ENCODE assay signal across 8 cellular contexts in genomic region chr2:98412751-98413445, GRCh38. TPM values are rescaled to one million over a fixed set of nuclear protein-coding genes. Genes with fewer than 3 reads are reported as not detected.
DNase-seq lines count a peak whose midpoint lies in the region; ATAC-seq and TF ChIP-seq lines count a peak whose summit lies in the region.

No MANE protein-coding gene starts in this region.

- POLR2A ChIA-PET in PC-9 (lab: Charles Lee; ENCODE audit: unreplicated experiment), result no interaction called here

- 0 out of 2 replicates have a peak overlapping the region, but pooled peaks have one; percentile 10 for H3K4me2 ChIP-seq in PC-9
- no peak overlapping the region for H3K4me2 ChIP-seq in parathyroid adenoma (ENCODE audit: low read length)

- H3K9me3 ChIP-seq in PC-9 (ENCODE audit: insufficient read depth, low read depth) (peaks cover 23% of the 10 kb centered on the region; the same call in 1 of the 2 replicates), parathyroid adenoma (ENCODE audit: control insufficient read depth, low read length) (no peaks in the 10 kb centered on the region), suprapubic skin (no peaks in the 10 kb centered on the region)

- H3K27ac ChIP-seq in PC-9 (no peak overlapping the region), parathyroid adenoma (no peak overlapping the region), suprapubic skin (no peak overlapping the region)

- no peak overlapping the region for H3K9ac ChIP-seq in parathyroid adenoma

- no peak for TF ChIP-seq POLR2A in suprapubic skin (IDR thresholded peaks at IDR 0.05)

- H3K79me2 ChIP-seq in PC-9 (ENCODE audit: low read depth) (no peaks in the 10 kb centered on the region), parathyroid adenoma (no peaks in the 10 kb centered on the region)

- H3K36me3 ChIP-seq in PC-9 (ENCODE audit: low read depth) (no peaks in the 10 kb centered on the region), parathyroid adenoma (ENCODE audit: control insufficient read depth, insufficient read depth, low read length) (no peaks in the 10 kb centered on the region), suprapubic skin (no peaks in the 10 kb centered on the region)

- H3F3A ChIP-seq in PC-9 (ENCODE audit: insufficient read depth, low read depth), result no peaks in the 10 kb centered on the region

- BruUV-seq in PC-9 (replicated peaks; lab: Mats Ljungman, UMichigan), result no TSS peak

- no peaks in the 10 kb centered on the region for H3K9me2 ChIP-seq in PC-9 (ENCODE audit: insufficient read depth)

- 32% methylated on average over 5 of the region's 5 CpGs for WGBS in suprapubic skin

- TF ChIP-seq CTCF in AG09319 (IDR thresholded peaks at IDR 0.05; ENCODE audit: low read depth, low read length), result peak; percentile 67
- TF ChIP-seq CTCF in PC-9 (conservative IDR thresholded peaks at IDR 0.05), result peak; percentile 92
- peak; percentile 65 for TF ChIP-seq CTCF in parathyroid adenoma (IDR thresholded peaks at IDR 0.05)
- TF ChIP-seq CTCF in suprapubic skin (IDR thresholded peaks at IDR 0.05), result peak in 1 of 2 donors; percentile 40

- TF ChIP-seq EP300 in suprapubic skin (IDR thresholded peaks at IDR 0.05), result no peak

- no peak for DNase-seq in AG09319 (ENCODE audit: extremely low read depth, low read depth)
- DNase-seq in HUDEP-2 (lab: John Stamatoyannopoulos, UW; ENCODE audit: unreplicated experiment in 76 of 76), result peak in 49 of 76 experiments; percentile 2 to 77 (median 44)
- DNase-seq in PC-9, result peak; percentile 50 to 69
- DNase-seq in activated T-cell treated with anti-CD3 and anti-CD28 coated beads, Interleukin-2, amount 50 U/mL, for 1 hour, result peak; percentile 44
- DNase-seq in fibroblast of the conjunctiva (ENCODE audit: low read depth), result peak; percentile 33
- no peak for DNase-seq in suprapubic skin (ENCODE audit: low spot score in 2 of 2)

- H3K27me3 ChIP-seq in PC-9 (ENCODE audit: insufficient read depth, low read depth) (no peaks in the 10 kb centered on the region), parathyroid adenoma (ENCODE audit: control insufficient read depth, insufficient read depth, low read length) (no peaks in the 10 kb centered on the region), suprapubic skin (no peaks in the 10 kb centered on the region)

- ATAC-seq in GM19035 (IDR thresholded peaks at IDR 0.05; ENCODE audit: unreplicated experiment), result peak; percentile 85

- H2AFZ ChIP-seq in PC-9 (no peak overlapping the region), parathyroid adenoma (no peak overlapping the region)

- CTCF ChIA-PET in PC-9 (lab: Charles Lee), result interaction anchor here (0.6 to 1.0 kb wide), 2 partner anchors 45 to 1073 kb away, joined by 3 read pairs; no protein-coding TSS in a partner anchor

- H3K4me1 ChIP-seq in PC-9 (replicated peaks; ENCODE audit: insufficient read depth) (no peaks in the 10 kb centered on the region), parathyroid adenoma (no peaks in the 10 kb centered on the region), suprapubic skin (no peaks in the 10 kb centered on the region)

- H3K4me3 ChIP-seq in PC-9 (no peak overlapping the region), parathyroid adenoma (ENCODE audit: low read depth, low read length) (no peak overlapping the region), suprapubic skin (no peak overlapping the region)

- intact Hi-C loops in PC-9 (cut with micrococcal nuclease; ENCODE audit: unreplicated experiment), result loop anchor here (2.0 to 5.0 kb wide), 5 partner anchors 148 to 654 kb away; no protein-coding TSS in a partner anchor

- no peaks in the 10 kb centered on the region for H4K20me1 ChIP-seq in PC-9 (ENCODE audit: insufficient read depth)

RNA-seq across cellular contexts. Expression of gene INPP4A, which starts 31.8 kb away (rescaled TPM):
- total RNA-seq in PC-9 (2021) (50.5 and 52.9 TPM in 2 replicates), suprapubic skin (10 to 100 TPM; 13.6 to 25.2 (median 17.2) TPM)

Comparison
In these comparisons a context has a peak if more than half of its experiments do, and no peak if none do; other contexts are left out.
1. DNase-seq: peak in HUDEP-2 (49 of 76), PC-9 (2 of 2), activated T-cell treated with anti-CD3 and anti-CD28 coated beads, Interleukin-2, amount 50 U/mL, for 1 hour (single experiment) and fibroblast of the conjunctiva (single experiment); none in AG09319 (single experiment) and suprapubic skin (0 of 2).